ENCODE assay signal across 9 cellular contexts in the genomic region with DNA sequence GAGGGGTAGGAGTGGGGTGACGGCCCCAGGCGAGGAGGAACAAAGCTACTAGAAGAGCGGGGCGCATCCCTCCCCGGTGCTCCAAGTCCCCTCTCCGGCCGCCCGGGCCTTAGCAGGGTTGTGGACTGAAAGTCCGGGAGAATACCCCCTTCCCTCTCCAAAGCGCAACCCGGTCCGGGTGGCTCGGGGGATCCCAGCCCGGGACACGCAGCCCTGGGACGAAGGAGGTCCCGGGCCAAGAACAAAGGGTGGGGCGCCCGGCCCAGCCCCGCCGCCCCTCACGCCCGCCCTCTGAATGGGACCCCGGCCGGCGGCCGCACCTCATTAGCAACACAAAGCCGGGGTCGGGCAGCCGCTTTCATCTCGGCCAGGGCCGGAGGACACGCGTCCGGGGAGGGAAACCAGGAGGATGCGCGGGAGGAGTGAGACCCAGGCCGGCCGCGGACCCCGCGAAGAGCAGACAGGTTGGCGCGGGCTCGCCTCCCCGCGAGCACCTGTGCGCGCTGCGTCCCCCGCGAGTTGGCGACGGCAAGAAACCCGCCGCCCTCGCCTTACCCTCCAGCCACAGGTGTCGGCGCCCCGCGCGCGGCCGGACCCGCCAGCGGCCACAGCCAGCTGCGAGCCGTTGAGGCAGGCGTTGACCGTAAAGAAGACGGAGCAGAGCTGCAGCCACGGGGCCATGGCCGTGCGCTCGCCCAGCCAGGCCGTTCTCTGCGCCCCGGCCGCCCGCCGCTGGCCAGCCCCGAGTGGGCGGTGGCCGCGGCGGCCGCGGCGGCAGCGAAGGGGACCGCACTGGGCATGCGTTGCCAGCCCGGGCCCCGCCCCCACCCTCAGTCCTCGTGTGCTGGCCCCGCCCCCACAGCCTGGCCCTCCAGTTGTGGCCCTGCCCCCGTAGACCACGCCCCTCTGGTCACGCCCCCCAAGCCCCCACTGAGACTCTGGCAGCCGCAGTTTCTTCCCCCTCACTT. TPM values are rescaled to one million over a fixed set of nuclear protein-coding genes. Genes with fewer than 3 reads are reported as not detected.
DNase-seq lines count a peak whose midpoint lies in the region; ATAC-seq and TF ChIP-seq lines count a peak whose summit lies in the region.
"Had no signal": no experiment of that assay in that cellular context is flagged by ENCODE, and none has a peak within 500 bp of the region (broad histone marks: within the 10 kb centered on the region; RNA-seq: fewer than 3 reads in every experiment).

IL17RD (minus strand) TSS at position 748 of the 968 bp plus-strand sequence; CDS start at position 681, 67 bp downstream.

- peak in 2 of 4 experiments; percentile 18 to 38 for TF ChIP-seq CTCF in uterus (IDR thresholded peaks at IDR 0.05)

- intact Hi-C loops in left cardiac atrium (cut with DNase I) (loop anchor here in 1 of 2 donors (5.0 to 10.0 kb wide), 2 partner anchors 60 to 62 kb away; partner anchors contain the start of gene APPL1), posterior vena cava (cut with DNase I) (loop anchor here in 1 of 2 donors (5.0 kb wide), 1 partner anchor 63 kb away; no protein-coding TSS in a partner anchor), uterus (cut with DNase I; ENCODE audit: low total_unique reads) (loop anchor here (10.0 kb wide), 2 partner anchors 60 kb away; partner anchors contain the start of gene APPL1)

- H3K27ac ChIP-seq in SJSA1 (no peak within 1 kb of the TSS), uterus (peak within 1 kb of the TSS; percentile 86 to 87)
- H3K27ac ChIP-seq: 22Rv1 had no signal

- TF ChIP-seq POLR2A in uterus (IDR thresholded peaks at IDR 0.05): peak; percentile 64 to 88

- peak within 1 kb of the TSS; percentile 67 for H3K9ac ChIP-seq in adipocyte (ENCODE audit: low read length)

- ATAC-seq in left cardiac atrium: peak; percentile 88 to 93

- H3K36me3 ChIP-seq in SJSA1 (no peaks in the 10 kb centered on the region), adipocyte (ENCODE audit: control insufficient read depth, insufficient read depth, low read length, severe bottlenecking) (no peaks in the 10 kb centered on the region), uterus (no peaks in the 10 kb centered on the region)

- H3K27me3 ChIP-seq in SJSA1 (replicated peaks) (peaks cover 29% of the 10 kb centered on the region), adipocyte (replicated peaks; ENCODE audit: control insufficient read depth, insufficient read depth, low read length) (peaks cover 19% of the 10 kb centered on the region), uterus (no peaks in the 10 kb centered on the region)

- H3K4me1 ChIP-seq in SJSA1 (replicated peaks): peaks cover 8% of the 10 kb centered on the region
- peaks cover 9% of the 10 kb centered on the region for H3K4me1 ChIP-seq in adipocyte (ENCODE audit: control insufficient read depth, insufficient read depth, low read length)
- H3K4me1 ChIP-seq in uterus: peaks cover 14 to 19% of the 10 kb centered on the region in 2 donors

- DNase-seq in DMS 273 (lab: John Stamatoyannopoulos, UW; ENCODE audit: unreplicated experiment) (peak; percentile 85), DMS 273 treated with DMSO at 0.1 percent for 48 hours (lab: John Stamatoyannopoulos, UW) (no peak), HuH-7 (ENCODE audit: low spot score) (peak; percentile 62), SJSA1 (ENCODE audit: low read depth in 1 of 2, low spot score in 2 of 2) (peak; percentile 10 to 69), adipocyte (ENCODE audit: low read depth) (peak; percentile 95), left cardiac atrium (peak; percentile 90), posterior vena cava (ENCODE audit: low spot score) (peak; percentile 90), uterus (peak; percentile 85 to 88)

- H3K9me3 ChIP-seq in SJSA1 (replicated peaks) (no peaks in the 10 kb centered on the region), adipocyte (ENCODE audit: control insufficient read depth, low read length) (no peaks in the 10 kb centered on the region), uterus (no peaks in the 10 kb centered on the region)

- H3K4me3 ChIP-seq in SJSA1: peak within 1 kb of the TSS; percentile 46
- H3K4me3 ChIP-seq in adipocyte (ENCODE audit: low read length): peak within 1 kb of the TSS; percentile 85
- peak within 1 kb of the TSS; percentile 74 to 94 for H3K4me3 ChIP-seq in uterus

RNA-seq across cellular contexts. Expression of gene IL17RD, which starts in this region (rescaled TPM):
- not detected in 2 replicates for total RNA-seq in SJSA1 (2014; rRNA removed; shearing (Covaris generic))
- total RNA-seq in left cardiac atrium (1 to 10 TPM; 3.9 to 5.9 TPM), posterior vena cava (10 to 100 TPM; 17.9 to 22.9 TPM), uterus (10 to 100 TPM; 19.0 to 95.9 (median 52.5) TPM)

Comparison
In these comparisons a context has a peak if more than half of its experiments do, and no peak if none do; other contexts are left out.
1. Peak in DNase-seq and H3K4me3 ChIP-seq in SJSA1; RNA of the gene not detected or under 1 TPM.